10 cellular contexts compared by ENCODE assay signal in genomic region chr1:109615879-109616278, GRCh38. TPM values are rescaled to one million over a fixed set of nuclear protein-coding genes. Genes with fewer than 3 reads are reported as not detected.
A peak's percentile ranks its signal among the peaks of the same experiment; 100 is the strongest.
DNase-seq lines count a peak whose midpoint lies in the region; ATAC-seq and TF ChIP-seq lines count a peak whose summit lies in the region.
"Had no signal": no experiment of that assay in that cellular context is flagged by ENCODE, and none has a peak within 500 bp of the region (broad histone marks: within the 10 kb centered on the region; RNA-seq: fewer than 3 reads in every experiment).

No MANE protein-coding gene starts in this region.

- peak overlapping the region; percentile 77 for H3K27ac Mint-ChIP-seq in activated T-helper 17 cell treated with anti-CD3 and anti-CD28 coated beads, Interleukin-2, amount 50 U/mL, for 72 hours

- ATAC-seq in activated T-helper 17 cell treated with anti-CD3 and anti-CD28 coated beads, Interleukin-2, amount 50 U/mL, for 72 hours (replicated peaks) = no peak
- peak in 3 of 4 donors; percentile 13 to 45 (median 26) for ATAC-seq in right lobe of liver
- ATAC-seq: activated CD4-positive, CD25-positive, alpha-beta regulatory T cell treated with anti-CD3 and anti-CD28 coated beads, Interleukin-2, amount 50 U/mL, for 24 hours had no signal

- H3K36me3 Mint-ChIP-seq in activated T-helper 17 cell treated with anti-CD3 and anti-CD28 coated beads, Interleukin-2, amount 50 U/mL, for 72 hours (ENCODE audit: low read depth) = peaks cover 19% of the 10 kb centered on the region

- peaks cover 30% of the 10 kb centered on the region for H3K4me1 Mint-ChIP-seq in activated T-helper 17 cell treated with anti-CD3 and anti-CD28 coated beads, Interleukin-2, amount 50 U/mL, for 72 hours

- H3K9me3 ChIP-seq in right lobe of liver = no peaks in the 10 kb centered on the region

- H3K27me3 ChIP-seq in right lobe of liver = no peaks in the 10 kb centered on the region

- TF ChIP-seq CTCF in right lobe of liver (IDR thresholded peaks at IDR 0.05) = no peak

- H3K27me3 Mint-ChIP-seq in activated T-helper 17 cell treated with anti-CD3 and anti-CD28 coated beads, Interleukin-2, amount 50 U/mL, for 72 hours = no peaks in the 10 kb centered on the region

- H3K36me3 ChIP-seq in right lobe of liver = no peaks in the 10 kb centered on the region

- intact Hi-C loops in right lobe of liver (cut with DNase I) = no loop called here

- peak overlapping the region; percentile 58 for H3K4me3 Mint-ChIP-seq in activated T-helper 17 cell treated with anti-CD3 and anti-CD28 coated beads, Interleukin-2, amount 50 U/mL, for 72 hours

- no peaks in the 10 kb centered on the region for H3K9me3 Mint-ChIP-seq in activated T-helper 17 cell treated with anti-CD3 and anti-CD28 coated beads, Interleukin-2, amount 50 U/mL, for 72 hours

- H3K4me3 ChIP-seq in right lobe of liver = no peak overlapping the region

- H3K4me1 ChIP-seq in right lobe of liver = peaks cover 0 to 25% (median 6%) of the 10 kb centered on the region in 4 donors

- H3K27ac ChIP-seq in right lobe of liver = peak overlapping the region; percentile 30 to 38 (median 32)

- peak; percentile 50 for TF ChIP-seq POLR2A in right lobe of liver (IDR thresholded peaks at IDR 0.05)

- 19% methylated on average over 3 of the region's 3 CpGs for WGBS in right lobe of liver (ENCODE audit: insufficient coverage, low coverage, low lambda C conversion rate, missing lambda C conversion rate)

- in situ Hi-C loops in KBM-7 (cut with MboI; ENCODE audit: low pct_unique_long_range_greater_than_20kb, low sequenced_read_pairs) = no loop called here
- in situ Hi-C loops in G401 (cut with HindIII; ENCODE audit: low sequenced_read_pairs) = no loop called here

- DNase-seq in AML-193 (lab: John Stamatoyannopoulos, UW) (peak; percentile 96 to 97), KBM-7 (peak; percentile 95), right lobe of liver (peak in 1 of 3 donors; percentile 65), NCI-H1105 treated with DMSO at 0.1 percent for 48 hours (lab: John Stamatoyannopoulos, UW) (no peak), NCI-H526 treated with DMSO at 0.1 percent for 48 hours (lab: John Stamatoyannopoulos, UW) (no peak), G401 (ENCODE audit: low spot score) (no peak), superior temporal gyrus (ENCODE audit: extremely low spot score) (no peak)
- DNase-seq: NCI-H69 had no signal

RNA-seq across cellular contexts. Expression of gene GNAT2, which starts 3.5 kb away (rescaled TPM):
- under 1 TPM; 0.32 to 0.54 TPM for total RNA-seq in activated T-helper 17 cell treated with anti-CD3 and anti-CD28 coated beads, Interleukin-2, amount 50 U/mL, for 72 hours
- total RNA-seq in right lobe of liver = under 1 TPM in 3 of 6 experiments, not detected in 3; 0.20 to 0.21 (median 0.20) TPM
- total RNA-seq in G401 (2014; rRNA removed; shearing (Covaris generic)) = not detected in 2 replicates

RNA-seq across cellular contexts. Expression of gene AMPD2, which starts 3.8 kb away (rescaled TPM):
- 100 to 1,000 TPM in 1 of 2 donors, 10 to 100 TPM in 1; 97.1 to 135 TPM for total RNA-seq in activated T-helper 17 cell treated with anti-CD3 and anti-CD28 coated beads, Interleukin-2, amount 50 U/mL, for 72 hours
- 10 to 100 TPM; 29.1 to 59.1 (median 37.2) TPM for total RNA-seq in right lobe of liver
- total RNA-seq in G401 (2014; rRNA removed; shearing (Covaris generic)) = 90.0 and 101 TPM in 2 replicates

RNA-seq across cellular contexts. Expression of gene GSTM4, which starts 40.0 kb away (rescaled TPM):
- total RNA-seq in activated T-helper 17 cell treated with anti-CD3 and anti-CD28 coated beads, Interleukin-2, amount 50 U/mL, for 72 hours = 10 to 100 TPM; 16.2 to 20.1 TPM
- total RNA-seq in right lobe of liver = 10 to 100 TPM; 18.5 to 32.1 (median 23.8) TPM
- total RNA-seq in G401 (2014; rRNA removed; shearing (Covaris generic)) = 18.7 and 24.5 TPM in 2 replicates

RNA-seq across cellular contexts. Expression of gene GSTM2, which starts 52.0 kb away (rescaled TPM):
- total RNA-seq in activated T-helper 17 cell treated with anti-CD3 and anti-CD28 coated beads, Interleukin-2, amount 50 U/mL, for 72 hours = 10 to 100 TPM; 18.5 to 27.5 TPM
- 10 to 100 TPM in 4 of 6 experiments, 1 to 10 TPM in 2; 4.4 to 16.0 (median 12.7) TPM for total RNA-seq in right lobe of liver
- total RNA-seq in G401 (2014; rRNA removed; shearing (Covaris generic)) = 18.2 and 24.6 TPM in 2 replicates

Comparison
In these comparisons a context has a peak if more than half of its experiments do, and no peak if none do; other contexts are left out.
1. DNase-seq: peak in AML-193 (2 of 2) and KBM-7 (single experiment); none in NCI-H1105 treated with DMSO at 0.1 percent for 48 hours (single experiment), NCI-H526 treated with DMSO at 0.1 percent for 48 hours (single experiment), G401 (single experiment) and superior temporal gyrus (single experiment).